Comparison of ENCODE assay signal across 1 cellular context in the genomic region with DNA sequence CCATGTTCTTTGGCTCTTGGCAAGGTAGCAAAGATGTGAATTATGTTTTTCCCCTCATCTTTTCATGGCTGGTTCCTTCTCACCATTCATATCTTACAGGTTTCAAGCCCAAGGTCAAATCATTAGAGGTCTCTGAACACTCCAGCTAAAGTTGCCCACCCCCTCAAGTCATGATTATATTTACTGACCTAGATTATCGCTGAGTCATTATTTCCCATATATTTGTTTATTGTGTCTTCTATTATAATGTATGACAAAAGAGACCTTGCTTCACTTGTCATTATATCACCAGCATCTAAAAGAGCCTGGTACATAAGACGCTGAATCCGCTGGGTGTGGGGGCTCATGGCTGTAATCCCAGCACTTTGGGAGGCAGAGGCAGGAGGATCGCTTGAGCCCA.
TF ChIP-seq lines count a peak whose summit lies in the region.

No MANE protein-coding gene starts in this region.

TF ChIP-seq in A549, 52 proteins besides CTCF, POLR2A, EP300 and RAD21 (continued from another document):
- TF ChIP-seq, protein P1, sequence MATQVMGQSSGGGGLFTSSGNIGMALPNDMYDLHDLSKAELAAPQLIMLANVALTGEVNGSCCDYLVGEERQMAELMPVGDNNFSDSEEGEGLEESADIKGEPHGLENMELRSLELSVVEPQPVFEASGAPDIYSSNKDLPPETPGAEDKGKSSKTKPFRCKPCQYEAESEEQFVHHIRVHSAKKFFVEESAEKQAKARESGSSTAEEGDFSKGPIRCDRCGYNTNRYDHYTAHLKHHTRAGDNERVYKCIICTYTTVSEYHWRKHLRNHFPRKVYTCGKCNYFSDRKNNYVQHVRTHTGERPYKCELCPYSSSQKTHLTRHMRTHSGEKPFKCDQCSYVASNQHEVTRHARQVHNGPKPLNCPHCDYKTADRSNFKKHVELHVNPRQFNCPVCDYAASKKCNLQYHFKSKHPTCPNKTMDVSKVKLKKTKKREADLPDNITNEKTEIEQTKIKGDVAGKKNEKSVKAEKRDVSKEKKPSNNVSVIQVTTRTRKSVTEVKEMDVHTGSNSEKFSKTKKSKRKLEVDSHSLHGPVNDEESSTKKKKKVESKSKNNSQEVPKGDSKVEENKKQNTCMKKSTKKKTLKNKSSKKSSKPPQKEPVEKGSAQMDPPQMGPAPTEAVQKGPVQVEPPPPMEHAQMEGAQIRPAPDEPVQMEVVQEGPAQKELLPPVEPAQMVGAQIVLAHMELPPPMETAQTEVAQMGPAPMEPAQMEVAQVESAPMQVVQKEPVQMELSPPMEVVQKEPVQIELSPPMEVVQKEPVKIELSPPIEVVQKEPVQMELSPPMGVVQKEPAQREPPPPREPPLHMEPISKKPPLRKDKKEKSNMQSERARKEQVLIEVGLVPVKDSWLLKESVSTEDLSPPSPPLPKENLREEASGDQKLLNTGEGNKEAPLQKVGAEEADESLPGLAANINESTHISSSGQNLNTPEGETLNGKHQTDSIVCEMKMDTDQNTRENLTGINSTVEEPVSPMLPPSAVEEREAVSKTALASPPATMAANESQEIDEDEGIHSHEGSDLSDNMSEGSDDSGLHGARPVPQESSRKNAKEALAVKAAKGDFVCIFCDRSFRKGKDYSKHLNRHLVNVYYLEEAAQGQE (IDR thresholded peaks at IDR 0.05), result no peak
- peak; percentile 96 for TF ChIP-seq MAFK (IDR thresholded peaks at IDR 0.05; ENCODE audit: partially characterized antibody)
